In the genomic region with DNA sequence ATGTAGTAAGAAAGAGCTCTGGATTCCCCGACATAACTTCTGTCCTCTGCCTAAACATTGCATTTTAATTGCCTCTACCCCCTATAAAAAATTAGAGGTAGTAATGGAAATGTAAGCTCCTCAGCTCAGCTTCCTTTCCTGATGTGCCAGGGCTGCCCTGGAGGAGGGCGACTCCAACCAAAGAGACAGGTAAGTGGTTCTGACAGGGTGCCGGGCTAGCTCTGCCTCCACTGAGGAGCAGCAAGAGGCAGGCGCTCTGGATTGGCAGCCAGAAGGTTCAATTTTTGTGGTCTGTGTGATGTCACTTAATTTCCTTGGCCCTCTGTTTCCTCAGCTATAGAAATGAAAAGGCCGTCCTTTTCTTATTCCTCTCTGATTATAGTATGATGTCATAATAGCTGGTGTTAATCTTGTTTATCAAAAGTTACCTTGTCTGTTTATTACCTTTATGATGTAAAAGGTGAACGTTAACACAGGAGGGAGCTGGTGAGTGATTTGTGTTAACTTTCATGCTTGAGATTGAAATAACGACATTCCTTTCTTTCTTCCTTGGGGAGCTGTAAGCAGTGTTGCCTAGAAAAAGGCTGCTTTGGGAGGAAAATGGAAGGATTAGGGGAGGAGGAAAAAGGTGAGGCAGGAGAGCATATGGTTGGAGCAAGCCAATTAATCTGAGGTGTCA, we compare ENCODE assay signal across 16 cellular contexts. TPM values are rescaled to one million over a fixed set of nuclear protein-coding genes. Genes with fewer than 3 reads are reported as not detected.
DNase-seq lines count a peak whose midpoint lies in the region; ATAC-seq, FAIRE-seq and TF ChIP-seq lines count a peak whose summit lies in the region.
"Had no signal": no experiment of that assay in that cellular context is flagged by ENCODE, and none has a peak within 500 bp of the region (broad histone marks: within the 10 kb centered on the region; RNA-seq: fewer than 3 reads in every experiment).

No MANE protein-coding gene starts in this region.

- H3K4me1 ChIP-seq in mesendoderm (ENCODE audit: control insufficient read depth, low read depth, low read length): no peaks in the 10 kb centered on the region
- peaks cover 4% of the 10 kb centered on the region for H3K4me1 ChIP-seq in ovary (ENCODE audit: insufficient read depth)
- H3K4me1 ChIP-seq: testis had no signal

- H4K8ac ChIP-seq in mesendoderm (ENCODE audit: low read depth, low read length): no peak overlapping the region

- no peaks in the 10 kb centered on the region for H3K79me2 ChIP-seq in mesendoderm (ENCODE audit: control insufficient read depth, insufficient read depth, low read length)

- FAIRE-seq in D721Med (lab: Jason Lieb, UNC): peak; percentile 32
- FAIRE-seq: GM12891 had no signal

- no peaks in the 10 kb centered on the region for H3K79me1 ChIP-seq in mesendoderm (ENCODE audit: low read length)

- H3K36me3 ChIP-seq in mesendoderm (ENCODE audit: control insufficient read depth, insufficient read depth, low read length) (peaks cover 2% of the 10 kb centered on the region), ovary (no peaks in the 10 kb centered on the region)

- no peak overlapping the region for H2BK120ac ChIP-seq in mesendoderm (ENCODE audit: low read depth, low read length)

- DNase-seq in D721Med (ENCODE audit: insufficient read length, low spot score): no peak
- peak; percentile 39 for DNase-seq in NCI-H2171 (lab: John Stamatoyannopoulos, UW)
- peak; percentile 34 for DNase-seq in cerebellum (ENCODE audit: low spot score)
- DNase-seq in mesendoderm: peak; percentile 30
- no peak for DNase-seq in ovary
- no peak for DNase-seq in foreskin melanocyte
- no peak for DNase-seq in T-helper 1 cell
- DNase-seq: activated CD4-positive, alpha-beta T cell treated with anti-CD3 and anti-CD28 coated beads for 48 hours; activated CD8-positive, alpha-beta memory T cell treated with anti-CD3 and anti-CD28 coated beads, Interleukin-2, amount 10 ng/mL, durations not matched to agents 7 days and 5 days; activated effector memory CD4-positive, alpha-beta T cell treated with Interleukin-2 at 50 U/mL for 16 hours; NCI-H1436 treated with DMSO at 0.1 percent for 48 hours; nephron progenitor cell; stimulated activated CD4-positive, alpha-beta T cell treated with anti-CD3 and anti-CD28 coated beads, Interleukin-12 subunit alpha, Interleukin-12 subunit beta, amount 100 ng/mL, for 4 hours; testis had no signal

- no peak for TF ChIP-seq EP300 in ovary (IDR thresholded peaks at IDR 0.05)

- H3K4me3 ChIP-seq in mesendoderm (ENCODE audit: low read length): no peak overlapping the region
- H3K4me3 ChIP-seq in ovary: no peak overlapping the region
- H3K4me3 ChIP-seq: testis had no signal

- no peak overlapping the region for H3K27ac ChIP-seq in mesendoderm (ENCODE audit: low read depth, low read length)
- no peak overlapping the region for H3K27ac ChIP-seq in ovary
- H3K27ac ChIP-seq: testis had no signal

- no peak overlapping the region for H3K4ac ChIP-seq in mesendoderm (ENCODE audit: low read depth, low read length)

- no peak overlapping the region for H3K18ac ChIP-seq in mesendoderm (ENCODE audit: low read length)

- no peaks in the 10 kb centered on the region for H3K9me3 ChIP-seq in ovary
- H3K9me3 ChIP-seq: testis had no signal

- H2BK5ac ChIP-seq in mesendoderm (ENCODE audit: low read length): no peak overlapping the region

- intact Hi-C loops in ovary (cut with DNase I): no loop called here

- no peak overlapping the region for H3K4me2 ChIP-seq in mesendoderm (ENCODE audit: low read length)

- TF ChIP-seq POLR2A in ovary (IDR thresholded peaks at IDR 0.05): no peak

- no CpG with 5 or more reads among the region's 7 CpGs for WGBS in mesendoderm (ENCODE audit: extremely low coverage, insufficient coverage, low lambda C conversion rate)
- WGBS in ovary, 3 donors: 71 to 81% (median 71%) methylated on average over 7 of the region's 7 CpGs

- no peak overlapping the region for H3K9ac ChIP-seq in mesendoderm (ENCODE audit: low read length)

- no peak overlapping the region for H3K23ac ChIP-seq in mesendoderm (ENCODE audit: low read length)

- TF ChIP-seq CTCF in D721Med (IDR thresholded peaks at IDR 0.05; ENCODE audit: insufficient read depth, missing control alignments) (no peak), ovary (IDR thresholded peaks at IDR 0.05) (no peak)

- no peak overlapping the region for H2AK5ac ChIP-seq in mesendoderm (ENCODE audit: low read length)

- ATAC-seq in GM21423 (IDR thresholded peaks at IDR 0.05; ENCODE audit: unreplicated experiment): no peak
- ATAC-seq: activated CD8-positive, alpha-beta memory T cell treated with anti-CD3 and anti-CD28 coated beads, Interleukin-2, amount 10 ng/mL, durations not matched to agents 7 days and 5 days had no signal

- H2BK15ac ChIP-seq in mesendoderm (replicated peaks; ENCODE audit: low read depth): no peak overlapping the region

- no peak overlapping the region for H3K56ac ChIP-seq in mesendoderm (ENCODE audit: low read length)

- H3K27me3 ChIP-seq in mesendoderm (ENCODE audit: insufficient read depth, low read length, poor library complexity) (no peaks in the 10 kb centered on the region), ovary (no peaks in the 10 kb centered on the region)
- H3K27me3 ChIP-seq: testis had no signal

- H4K5ac ChIP-seq in mesendoderm (ENCODE audit: low read length): no peak overlapping the region

RNA-seq across cellular contexts. Expression of a gene that starts 51.8 kb away (rescaled TPM):
- 9.8 TPM for total RNA-seq in cerebellum
- polyA plus RNA-seq in mesendoderm (2013, experiment 1 of 2): 108 TPM
- polyA plus RNA-seq in mesendoderm (2013, experiment 2 of 2): 106 TPM
- 1 to 10 TPM in 6 of 7 donors, under 1 TPM in 1; 0.50 to 6.0 (median 2.6) TPM for total RNA-seq in ovary
- 1 to 10 TPM; 1.2 to 2.6 TPM for polyA plus RNA-seq in ovary

Comparison
In these comparisons a context has a peak if more than half of its experiments do, and no peak if none do; other contexts are left out.
1. DNase-seq: peak in NCI-H2171 (single experiment), cerebellum (single experiment) and mesendoderm (single experiment); none in D721Med (single experiment), ovary (0 of 5), foreskin melanocyte (single experiment) and T-helper 1 cell (0 of 5).